Comparison of ENCODE assay signal across 11 cellular contexts in genomic region chr6:143872211-143872610, GRCh38. TPM values are rescaled to one million over a fixed set of nuclear protein-coding genes. Genes with fewer than 3 reads are reported as not detected.
DNase-seq lines count a peak whose midpoint lies in the region; ATAC-seq and TF ChIP-seq lines count a peak whose summit lies in the region.
"Had no signal": no experiment of that assay in that cellular context is flagged by ENCODE, and none has a peak within 500 bp of the region (broad histone marks: within the 10 kb centered on the region; RNA-seq: fewer than 3 reads in every experiment).

No MANE protein-coding gene starts in this region.

- H2BK5ac ChIP-seq in IMR-90 (ENCODE audit: low read depth, low read length, poor library complexity, severe bottlenecking), result no peak overlapping the region
- no peak overlapping the region for H2BK5ac ChIP-seq in mesenchymal stem cell (ENCODE audit: low read depth, low read length, poor library complexity, severe bottlenecking)

- H3K4ac ChIP-seq in IMR-90 (ENCODE audit: low read depth, low read length), result no peak overlapping the region
- no peak overlapping the region for H3K4ac ChIP-seq in mesenchymal stem cell (ENCODE audit: low read depth in 1 of 2, low read length in 2 of 2)

- intact Hi-C loops in IMR-90 (cut with micrococcal nuclease), result no loop called here

- H4K8ac ChIP-seq in IMR-90 (ENCODE audit: low read depth in 2 of 2, low read length in 2 of 2) (peak overlapping the region in 1 of 2 experiments; percentile 72; a peak in 1 of 4 replicates), mesenchymal stem cell (ENCODE audit: low read length) (no peak overlapping the region)

- peak overlapping the region; percentile 93 for H4K5ac ChIP-seq in IMR-90 (ENCODE audit: low read depth, low read length)

- no peaks in the 10 kb centered on the region for H3F3A ChIP-seq in GM23248 (ENCODE audit: insufficient read depth)

- no peak overlapping the region for H3K4me2 ChIP-seq in GM23248 (ENCODE audit: unreplicated experiment)
- H3K4me2 ChIP-seq in IMR-90 (ENCODE audit: low read depth, low read length), result peak overlapping the region; percentile 75
- no peak overlapping the region for H3K4me2 ChIP-seq in mesenchymal stem cell (ENCODE audit: low read length, poor library complexity, severe bottlenecking)

- TF ChIP-seq RAD21 in IMR-90 (IDR thresholded peaks at IDR 0.05; ENCODE audit: low read length), result no peak

- 63 to 70% methylated on average over 2 of the region's 2 CpGs for WGBS in GM23248 (ENCODE audit: low coverage in 1 of 2, low lambda C conversion rate in 2 of 2, missing lambda C conversion rate in 2 of 2), 2 experiments
- WGBS in IMR-90 (ENCODE audit: extremely low coverage in 2 of 2, insufficient read length in 1 of 2), 2 experiments, result no CpG with 5 or more reads among the region's 2 CpGs
- WGBS in mesenchymal stem cell, result no CpG with 5 or more reads among the region's 2 CpGs

- H3K18ac ChIP-seq in IMR-90 (ENCODE audit: low read depth, low read length), result 0 out of 2 replicates have a peak overlapping the region, but pooled peaks have one; percentile 34
- no peak overlapping the region for H3K18ac ChIP-seq in mesenchymal stem cell (ENCODE audit: low read depth in 1 of 2, low read length in 2 of 2)

- H2AFZ ChIP-seq in GM23248, result no peak overlapping the region
- peak overlapping the region; percentile 51 for H2AFZ ChIP-seq in IMR-90 (replicated peaks; ENCODE audit: low read length, poor library complexity)
- no peak overlapping the region for H2AFZ ChIP-seq in mesenchymal stem cell (ENCODE audit: low read depth, low read length)

- H2BK20ac ChIP-seq in IMR-90 (ENCODE audit: low read depth, low read length), result no peak overlapping the region

- H3K27ac ChIP-seq in GM23248 (no peak overlapping the region), IMR-90 (ENCODE audit: insufficient read depth, low read length) (no peak overlapping the region), mesenchymal stem cell (ENCODE audit: low read length, poor library complexity, severe bottlenecking) (no peak overlapping the region)

- no peak overlapping the region for H2AK9ac ChIP-seq in IMR-90 (replicated peaks; ENCODE audit: low read depth, low read length, poor library complexity)

- H3K9me1 ChIP-seq in IMR-90 (ENCODE audit: insufficient read depth, low read length), result no peaks in the 10 kb centered on the region

- TF ChIP-seq CTCF in IMR-90 (conservative IDR thresholded peaks at IDR 0.05; ENCODE audit: low read depth, low read length), result no peak

- no peaks in the 10 kb centered on the region for H3K79me1 ChIP-seq in IMR-90 (ENCODE audit: low read depth in 1 of 2, low read length in 2 of 2)
- H3K79me1 ChIP-seq in mesenchymal stem cell (replicated peaks; ENCODE audit: low read length, poor library complexity, severe bottlenecking), result no peaks in the 10 kb centered on the region

- in situ Hi-C loops in GM23248 (cut with MboI) (no loop called here), IMR-90 (cut with MboI; ENCODE audit: low sequenced_read_pairs) (no loop called here)

- BruUV-seq in IMR-90 (replicated peaks; lab: Mats Ljungman, UMichigan), result no TSS peak

- H3K23ac ChIP-seq in IMR-90 (ENCODE audit: low read depth, low read length) (no peak overlapping the region), mesenchymal stem cell (ENCODE audit: low read length in 2 of 2) (no peak overlapping the region)

- no peaks in the 10 kb centered on the region for H4K20me1 ChIP-seq in GM23248 (ENCODE audit: insufficient read depth)
- H4K20me1 ChIP-seq in IMR-90 (ENCODE audit: insufficient read depth, low read length), result no peaks in the 10 kb centered on the region

- H4K91ac ChIP-seq in IMR-90 (ENCODE audit: insufficient read depth, low read depth, low read length), result no peak overlapping the region
- no peak overlapping the region for H4K91ac ChIP-seq in mesenchymal stem cell (ENCODE audit: low read length)

- H3K9ac ChIP-seq in GM23248, result no peak overlapping the region
- no peak overlapping the region for H3K9ac ChIP-seq in IMR-90 (ENCODE audit: low read depth, low read length)
- H3K9ac ChIP-seq in mesenchymal stem cell (ENCODE audit: low read length), result peak overlapping the region; percentile 65

- POLR2A ChIA-PET in IMR-90 (lab: Charles Lee; ENCODE audit: unreplicated experiment), result no interaction called here

- CTCF ChIA-PET in IMR-90 (lab: Yijun Ruan, JAX), result no interaction called here

- DNase-seq in GM23248 (peak; percentile 33), IMR-90 (peak; percentile 29), mesenchymal stem cell (peak; percentile 31), HCEC 1CT (no peak), kidney glomerular epithelial cell (lab: John Stamatoyannopoulos, UW) (no peak), NCI-H1417 treated with DMSO at 0.1 percent for 48 hours (lab: John Stamatoyannopoulos, UW) (no peak), NCI-H446 treated with DMSO at 0.1 percent for 48 hours (lab: John Stamatoyannopoulos, UW) (no peak)
- DNase-seq: NCI-H1048 had no signal

- ATAC-seq in GM18909 (IDR thresholded peaks at IDR 0.05; ENCODE audit: poor library complexity, unreplicated experiment) (peak; percentile 97), IMR-90 (ENCODE audit: low read depth) (peak; percentile 71)

- H3K9me3 ChIP-seq in GM23248 (ENCODE audit: low read depth) (no peaks in the 10 kb centered on the region), IMR-90 (ENCODE audit: control insufficient read depth, insufficient read depth, low read length) (no peaks in the 10 kb centered on the region), mesenchymal stem cell (ENCODE audit: control insufficient read depth, low read length) (peaks cover 3% of the 10 kb centered on the region)

- H2BK120ac ChIP-seq in IMR-90 (ENCODE audit: low read depth, low read length), result 0 out of 2 replicates have a peak overlapping the region, but pooled peaks have one; percentile 8
- no peak overlapping the region for H2BK120ac ChIP-seq in mesenchymal stem cell (ENCODE audit: low read depth, low read length)

- dilution Hi-C loops in IMR-90 (cut with HindIII; ENCODE audit: low sequenced_read_pairs, unreplicated experiment), result no loop called here

- no peak for TF ChIP-seq POLR2A in IMR-90 (IDR thresholded peaks at IDR 0.05; ENCODE audit: low read depth, low read length)

- no peaks in the 10 kb centered on the region for H3K9me2 ChIP-seq in GM23248 (ENCODE audit: insufficient read depth)

- no peaks in the 10 kb centered on the region for H3K36me3 ChIP-seq in GM23248 (ENCODE audit: low read depth)
- no peaks in the 10 kb centered on the region for H3K36me3 ChIP-seq in IMR-90 (ENCODE audit: control insufficient read depth, insufficient read depth, low read length)
- H3K36me3 ChIP-seq in mesenchymal stem cell (ENCODE audit: control insufficient read depth in 1 of 2, insufficient read depth in 2 of 2, low read depth in 1 of 2, low read length in 2 of 2), result no peaks in the 10 kb centered on the region

- no peaks in the 10 kb centered on the region for H3K27me3 ChIP-seq in GM23248 (replicated peaks; ENCODE audit: insufficient read depth)
- H3K27me3 ChIP-seq in IMR-90 (ENCODE audit: control insufficient read depth, insufficient read depth, low read length), result no peaks in the 10 kb centered on the region
- no peaks in the 10 kb centered on the region for H3K27me3 ChIP-seq in mesenchymal stem cell (ENCODE audit: control insufficient read depth in 1 of 2, insufficient read depth in 1 of 2, low read length in 2 of 2)

- H3K4me1 ChIP-seq in GM23248 (ENCODE audit: insufficient read depth), result no peaks in the 10 kb centered on the region
- H3K4me1 ChIP-seq in IMR-90 (ENCODE audit: control insufficient read depth, insufficient read depth, low read length), result peaks cover 3% of the 10 kb centered on the region; the same call in 1 of the 2 replicates
- H3K4me1 ChIP-seq in mesenchymal stem cell (ENCODE audit: control insufficient read depth, insufficient read depth, low read depth, low read length), result no peaks in the 10 kb centered on the region

- H3K79me2 ChIP-seq in GM23248 (ENCODE audit: insufficient read depth), result no peaks in the 10 kb centered on the region

- H3K14ac ChIP-seq in IMR-90 (replicated peaks; ENCODE audit: low read depth, low read length), result no peak overlapping the region
- H3K14ac ChIP-seq in mesenchymal stem cell (ENCODE audit: low read length in 2 of 2), result no peak overlapping the region

- H2BK15ac ChIP-seq in IMR-90 (ENCODE audit: low read depth, low read length) (no peak overlapping the region; the same call in 2 of the 3 replicates), mesenchymal stem cell (ENCODE audit: low read depth, poor library complexity, severe bottlenecking) (no peak overlapping the region)

- H2AK5ac ChIP-seq in IMR-90 (ENCODE audit: low read depth, low read length), result no peak overlapping the region
- H2AK5ac ChIP-seq in mesenchymal stem cell (ENCODE audit: low read length, severe bottlenecking), result no peak overlapping the region

- H3K56ac ChIP-seq in IMR-90 (ENCODE audit: extremely low read depth, insufficient read depth, low read length), result no peak overlapping the region

- H2BK12ac ChIP-seq in mesenchymal stem cell (ENCODE audit: low read length in 2 of 2), result no peak overlapping the region

- no peak overlapping the region for H3K4me3 ChIP-seq in GM23248
- H3K4me3 ChIP-seq in IMR-90 (ENCODE audit: insufficient read depth, low read depth, low read length), result no peak overlapping the region
- peak overlapping the region in 1 of 2 experiments; percentile 47 for H3K4me3 ChIP-seq in mesenchymal stem cell (ENCODE audit: insufficient read depth in 1 of 2, low read depth in 1 of 2, low read length in 2 of 2)

TF ChIP-seq in IMR-90, 13 proteins besides CTCF, POLR2A, EP300 and RAD21:
- TF ChIP-seq SMC3 (IDR thresholded peaks at IDR 0.05; ENCODE audit: low read depth, low read length) (no peak), BHLHE40 (IDR thresholded peaks at IDR 0.05; ENCODE audit: low read depth, low read length) (no peak), FOS (IDR thresholded peaks at IDR 0.05; ENCODE audit: low read depth, low read length) (no peak)

RNA-seq across cellular contexts. Expression of gene ZC2HC1B, which starts 7.9 kb away (rescaled TPM):
- not detected in 2 replicates for total RNA-seq in GM23248 (2014; rRNA removed; shearing (Covaris generic))
- polyA plus RNA-seq in GM23248 (2016; fragmentation: Nextera tagmentation; extraction: Ambion mirVana), result not detected in 2 replicates
- not detected in 2 replicates for total RNA-seq in IMR-90 (2012; rRNA removed)
- not detected in 2 replicates for polyA plus RNA-seq in IMR-90 (2012; rRNA removed)
- not detected in 2 replicates for polyA plus RNA-seq in IMR-90 (2012; cell fraction: cytosol; rRNA removed)
- polyA plus RNA-seq in IMR-90 (2012; cell fraction: nucleus; rRNA removed; ENCODE audit: low replicate concordance), result 0.08 TPM in 1 of 2 replicates, not detected in the other
- 0.07 TPM for polyA plus RNA-seq in mesenchymal stem cell (2013, experiment 1 of 2)
- polyA plus RNA-seq in mesenchymal stem cell (2013, experiment 2 of 2), result 0.05 TPM
- total RNA-seq: cerebellum, lower leg skin had no signal

RNA-seq across cellular contexts. Expression of gene LTV1, which starts 29.1 kb away (rescaled TPM):
- total RNA-seq in GM23248 (2014; rRNA removed; shearing (Covaris generic)), result 13.3 and 17.9 TPM in 2 replicates
- 33.6 and 35.3 TPM in 2 replicates for polyA plus RNA-seq in GM23248 (2016; fragmentation: Nextera tagmentation; extraction: Ambion mirVana)
- total RNA-seq in IMR-90 (2012; rRNA removed), result 11.1 and 26.1 TPM in 2 replicates
- polyA plus RNA-seq in IMR-90 (2012; rRNA removed), result 17.9 and 19.0 TPM in 2 replicates
- 2.8 and 5.1 TPM in 2 replicates for polyA plus RNA-seq in IMR-90 (2012; cell fraction: cytosol; rRNA removed)
- polyA plus RNA-seq in IMR-90 (2012; cell fraction: nucleus; rRNA removed; ENCODE audit: low replicate concordance), result 2.9 and 13.5 TPM in 2 replicates
- polyA plus RNA-seq in mesenchymal stem cell (2013, experiment 1 of 2), result 24.8 TPM
- polyA plus RNA-seq in mesenchymal stem cell (2013, experiment 2 of 2), result 26.7 TPM

Comparison
In these comparisons a context has a peak if more than half of its experiments do, and no peak if none do; other contexts are left out.
1. DNase-seq: peak in GM23248 (single experiment), IMR-90 (single experiment) and mesenchymal stem cell (single experiment); none in HCEC 1CT (single experiment), kidney glomerular epithelial cell (single experiment), NCI-H1417 treated with DMSO at 0.1 percent for 48 hours (single experiment) and NCI-H446 treated with DMSO at 0.1 percent for 48 hours (single experiment).